ENCODE assay signal across 1 cellular context in the genomic region with DNA sequence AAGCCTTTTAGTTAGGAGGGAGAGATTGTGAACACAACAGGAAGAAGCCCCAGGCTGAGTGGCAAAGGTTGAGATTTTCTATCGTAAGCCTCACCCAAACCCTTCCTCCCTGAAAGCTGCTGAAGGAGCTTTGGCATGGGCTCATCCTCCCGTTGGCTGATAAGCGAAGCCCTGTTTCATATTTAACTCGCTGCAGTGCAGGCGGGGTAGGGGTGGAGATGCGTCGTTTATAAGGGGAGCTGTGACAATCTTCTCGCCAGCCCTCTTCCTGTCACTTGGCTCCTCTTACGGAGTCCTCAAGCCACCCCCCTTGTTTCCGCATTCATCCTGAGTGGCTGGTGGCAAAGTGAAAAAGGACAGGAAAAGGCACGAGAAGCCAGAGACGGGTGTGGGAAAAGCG.
TF ChIP-seq lines count a peak whose summit lies in the region.

No MANE protein-coding gene starts in this region.

TF ChIP-seq in SK-N-SH, 30 proteins besides CTCF, POLR2A, EP300 and RAD21 (continued from another document):
- TF ChIP-seq MXI1 (IDR thresholded peaks at IDR 0.05; ENCODE audit: low read depth, low read length) (no peak), SMC3 (IDR thresholded peaks at IDR 0.05; ENCODE audit: low read depth, low read length) (no peak), TCF12 (IDR thresholded peaks at IDR 0.05) (no peak), YY1 (IDR thresholded peaks at IDR 0.05; ENCODE audit: low read depth) (no peak), NRF1 (IDR thresholded peaks at IDR 0.05; ENCODE audit: low read depth, low read length) (no peak), GABPA (IDR thresholded peaks at IDR 0.05; ENCODE audit: low read depth) (no peak)
